In the genomic region with DNA sequence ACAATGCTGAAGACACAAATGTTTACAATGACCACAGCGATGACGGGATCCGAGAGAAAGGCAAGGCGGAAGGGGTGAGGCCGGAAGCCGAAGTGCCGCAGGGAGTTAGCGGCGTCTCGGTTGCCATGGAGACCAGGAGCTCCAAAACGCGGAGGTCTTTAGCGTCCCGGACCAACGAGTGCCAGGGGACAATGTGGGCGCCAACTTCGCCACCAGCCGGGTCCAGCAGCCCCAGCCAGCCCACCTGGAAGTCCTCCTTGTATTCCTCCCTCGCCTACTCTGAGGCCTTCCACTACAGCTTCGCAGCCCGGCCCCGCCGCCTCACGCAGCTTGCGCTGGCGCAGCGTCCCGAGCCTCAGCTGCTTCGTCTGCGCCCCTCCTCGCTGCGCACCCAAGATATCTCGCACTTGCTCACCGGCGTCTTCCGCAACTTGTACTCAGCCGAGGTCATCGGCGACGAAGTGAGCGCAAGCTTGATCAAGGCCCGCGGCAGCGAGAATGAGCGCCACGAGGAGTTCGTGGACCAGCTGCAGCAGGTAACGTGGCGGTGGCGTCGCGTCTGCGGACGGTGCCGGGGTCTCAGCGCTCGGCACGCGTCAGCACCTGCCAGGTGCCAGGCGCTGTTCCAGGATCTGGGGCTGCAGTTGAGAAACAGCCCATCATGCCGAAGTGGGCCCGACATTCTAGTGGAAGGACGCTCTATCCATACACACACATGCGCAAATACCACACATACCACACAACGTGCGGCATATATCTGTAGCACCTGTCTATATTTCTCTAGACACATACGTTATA, we compare ENCODE assay signal across 1 cellular context.
TF ChIP-seq lines count a peak whose summit lies in the region.

A gene with protein sequence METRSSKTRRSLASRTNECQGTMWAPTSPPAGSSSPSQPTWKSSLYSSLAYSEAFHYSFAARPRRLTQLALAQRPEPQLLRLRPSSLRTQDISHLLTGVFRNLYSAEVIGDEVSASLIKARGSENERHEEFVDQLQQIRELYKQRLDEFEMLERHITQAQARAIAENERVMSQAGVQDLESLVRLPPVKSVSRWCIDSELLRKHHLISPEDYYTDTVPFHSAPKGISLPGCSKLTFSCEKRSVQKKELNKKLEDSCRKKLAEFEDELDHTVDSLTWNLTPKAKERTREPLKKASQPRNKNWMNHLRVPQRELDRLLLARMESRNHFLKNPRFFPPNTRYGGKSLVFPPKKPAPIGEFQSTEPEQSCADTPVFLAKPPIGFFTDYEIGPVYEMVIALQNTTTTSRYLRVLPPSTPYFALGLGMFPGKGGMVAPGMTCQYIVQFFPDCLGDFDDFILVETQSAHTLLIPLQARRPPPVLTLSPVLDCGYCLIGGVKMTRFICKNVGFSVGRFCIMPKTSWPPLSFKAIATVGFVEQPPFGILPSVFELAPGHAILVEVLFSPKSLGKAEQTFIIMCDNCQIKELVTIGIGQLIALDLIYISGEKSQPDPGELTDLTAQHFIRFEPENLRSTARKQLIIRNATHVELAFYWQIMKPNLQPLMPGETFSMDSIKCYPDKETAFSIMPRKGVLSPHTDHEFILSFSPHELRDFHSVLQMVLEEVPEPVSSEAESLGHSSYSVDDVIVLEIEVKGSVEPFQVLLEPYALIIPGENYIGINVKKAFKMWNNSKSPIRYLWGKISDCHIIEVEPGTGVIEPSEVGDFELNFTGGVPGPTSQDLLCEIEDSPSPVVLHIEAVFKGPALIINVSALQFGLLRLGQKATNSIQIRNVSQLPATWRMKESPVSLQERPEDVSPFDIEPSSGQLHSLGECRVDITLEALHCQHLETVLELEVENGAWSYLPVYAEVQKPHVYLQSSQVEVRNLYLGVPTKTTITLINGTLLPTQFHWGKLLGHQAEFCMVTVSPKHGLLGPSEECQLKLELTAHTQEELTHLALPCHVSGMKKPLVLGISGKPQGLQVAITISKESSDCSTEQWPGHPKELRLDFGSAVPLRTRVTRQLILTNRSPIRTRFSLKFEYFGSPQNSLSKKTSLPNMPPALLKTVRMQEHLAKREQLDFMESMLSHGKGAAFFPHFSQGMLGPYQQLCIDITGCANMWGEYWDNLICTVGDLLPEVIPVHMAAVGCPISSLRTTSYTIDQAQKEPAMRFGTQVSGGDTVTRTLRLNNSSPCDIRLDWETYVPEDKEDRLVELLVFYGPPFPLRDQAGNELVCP (N-terminal part only) (plus strand): TSS at position 108 of the 798 bp plus-strand sequence. CDS start 18 bp downstream, at position 126.

TF ChIP-seq in WTC11, 78 proteins besides CTCF, POLR2A, EP300 and RAD21 (continued from another document and continues in another):
- TF ChIP-seq ZNF423 (CRISPR knock-in tag; IDR thresholded peaks at IDR 0.05) = no peak
- TF ChIP-seq, protein P1, sequence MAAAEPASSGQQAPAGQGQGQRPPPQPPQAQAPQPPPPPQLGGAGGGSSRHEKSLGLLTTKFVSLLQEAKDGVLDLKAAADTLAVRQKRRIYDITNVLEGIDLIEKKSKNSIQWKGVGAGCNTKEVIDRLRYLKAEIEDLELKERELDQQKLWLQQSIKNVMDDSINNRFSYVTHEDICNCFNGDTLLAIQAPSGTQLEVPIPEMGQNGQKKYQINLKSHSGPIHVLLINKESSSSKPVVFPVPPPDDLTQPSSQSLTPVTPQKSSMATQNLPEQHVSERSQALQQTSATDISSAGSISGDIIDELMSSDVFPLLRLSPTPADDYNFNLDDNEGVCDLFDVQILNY (CRISPR knock-in tag; IDR thresholded peaks at IDR 0.05) = peak; percentile 85
- TF ChIP-seq, protein P2, sequence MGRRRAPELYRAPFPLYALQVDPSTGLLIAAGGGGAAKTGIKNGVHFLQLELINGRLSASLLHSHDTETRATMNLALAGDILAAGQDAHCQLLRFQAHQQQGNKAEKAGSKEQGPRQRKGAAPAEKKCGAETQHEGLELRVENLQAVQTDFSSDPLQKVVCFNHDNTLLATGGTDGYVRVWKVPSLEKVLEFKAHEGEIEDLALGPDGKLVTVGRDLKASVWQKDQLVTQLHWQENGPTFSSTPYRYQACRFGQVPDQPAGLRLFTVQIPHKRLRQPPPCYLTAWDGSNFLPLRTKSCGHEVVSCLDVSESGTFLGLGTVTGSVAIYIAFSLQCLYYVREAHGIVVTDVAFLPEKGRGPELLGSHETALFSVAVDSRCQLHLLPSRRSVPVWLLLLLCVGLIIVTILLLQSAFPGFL (CRISPR knock-in tag; IDR thresholded peaks at IDR 0.05; ENCODE audit: borderline replicate concordance) = no peak
- TF ChIP-seq, protein P3, sequence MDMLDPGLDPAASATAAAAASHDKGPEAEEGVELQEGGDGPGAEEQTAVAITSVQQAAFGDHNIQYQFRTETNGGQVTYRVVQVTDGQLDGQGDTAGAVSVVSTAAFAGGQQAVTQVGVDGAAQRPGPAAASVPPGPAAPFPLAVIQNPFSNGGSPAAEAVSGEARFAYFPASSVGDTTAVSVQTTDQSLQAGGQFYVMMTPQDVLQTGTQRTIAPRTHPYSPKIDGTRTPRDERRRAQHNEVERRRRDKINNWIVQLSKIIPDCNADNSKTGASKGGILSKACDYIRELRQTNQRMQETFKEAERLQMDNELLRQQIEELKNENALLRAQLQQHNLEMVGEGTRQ (CRISPR knock-in tag; IDR thresholded peaks at IDR 0.05) = no peak
- TF ChIP-seq, protein P4, sequence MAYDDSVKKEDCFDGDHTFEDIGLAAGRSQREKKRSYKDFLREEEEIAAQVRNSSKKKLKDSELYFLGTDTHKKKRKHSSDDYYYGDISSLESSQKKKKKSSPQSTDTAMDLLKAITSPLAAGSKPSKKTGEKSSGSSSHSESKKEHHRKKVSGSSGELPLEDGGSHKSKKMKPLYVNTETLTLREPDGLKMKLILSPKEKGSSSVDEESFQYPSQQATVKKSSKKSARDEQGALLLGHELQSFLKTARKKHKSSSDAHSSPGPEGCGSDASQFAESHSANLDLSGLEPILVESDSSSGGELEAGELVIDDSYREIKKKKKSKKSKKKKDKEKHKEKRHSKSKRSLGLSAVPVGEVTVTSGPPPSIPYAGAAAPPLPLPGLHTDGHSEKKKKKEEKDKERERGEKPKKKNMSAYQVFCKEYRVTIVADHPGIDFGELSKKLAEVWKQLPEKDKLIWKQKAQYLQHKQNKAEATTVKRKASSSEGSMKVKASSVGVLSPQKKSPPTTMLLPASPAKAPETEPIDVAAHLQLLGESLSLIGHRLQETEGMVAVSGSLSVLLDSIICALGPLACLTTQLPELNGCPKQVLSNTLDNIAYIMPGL (CRISPR knock-in tag; IDR thresholded peaks at IDR 0.05) = peak; percentile 73
- peak; percentile 96 for TF ChIP-seq ZNF232 (CRISPR knock-in tag; IDR thresholded peaks at IDR 0.05)
- TF ChIP-seq, protein P5, sequence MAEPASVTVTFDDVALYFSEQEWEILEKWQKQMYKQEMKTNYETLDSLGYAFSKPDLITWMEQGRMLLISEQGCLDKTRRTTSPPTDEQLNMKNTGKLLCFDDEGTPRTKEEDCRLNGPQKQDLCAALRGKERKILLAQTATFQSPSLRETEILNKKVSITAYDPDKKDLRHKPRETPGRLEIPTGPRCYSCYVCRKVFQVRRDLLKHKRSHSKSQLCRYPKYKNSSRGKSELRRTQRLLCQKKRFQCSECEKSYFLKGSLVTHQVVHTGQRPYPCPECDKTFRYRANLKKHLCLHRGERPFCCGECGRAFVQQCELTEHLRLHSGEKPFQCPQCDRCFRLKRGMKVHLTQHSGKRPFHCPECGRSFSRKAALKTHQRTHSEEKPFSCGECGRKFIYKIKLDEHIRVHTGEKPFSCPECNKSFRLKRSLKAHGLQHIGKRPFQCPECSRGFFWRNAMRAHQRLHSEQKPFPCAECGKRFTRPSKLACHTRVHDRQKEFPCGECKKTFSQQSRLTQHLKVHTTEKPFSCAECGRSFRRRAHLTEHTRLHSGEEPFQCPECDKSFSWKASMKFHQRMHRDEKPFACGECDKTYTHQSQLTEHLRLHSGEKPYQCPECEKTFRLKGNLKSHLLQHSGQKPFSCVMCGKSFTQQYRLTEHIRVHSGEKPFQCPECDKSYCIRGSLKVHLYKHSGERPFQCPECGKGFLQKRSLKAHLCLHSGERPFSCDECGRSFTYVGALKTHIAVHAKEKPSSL (CRISPR knock-in tag; conservative IDR thresholded peaks at IDR 0.05) = no peak
- TF ChIP-seq ZNF121 (CRISPR knock-in tag; IDR thresholded peaks at IDR 0.05) = no peak
- TF ChIP-seq, protein P6, sequence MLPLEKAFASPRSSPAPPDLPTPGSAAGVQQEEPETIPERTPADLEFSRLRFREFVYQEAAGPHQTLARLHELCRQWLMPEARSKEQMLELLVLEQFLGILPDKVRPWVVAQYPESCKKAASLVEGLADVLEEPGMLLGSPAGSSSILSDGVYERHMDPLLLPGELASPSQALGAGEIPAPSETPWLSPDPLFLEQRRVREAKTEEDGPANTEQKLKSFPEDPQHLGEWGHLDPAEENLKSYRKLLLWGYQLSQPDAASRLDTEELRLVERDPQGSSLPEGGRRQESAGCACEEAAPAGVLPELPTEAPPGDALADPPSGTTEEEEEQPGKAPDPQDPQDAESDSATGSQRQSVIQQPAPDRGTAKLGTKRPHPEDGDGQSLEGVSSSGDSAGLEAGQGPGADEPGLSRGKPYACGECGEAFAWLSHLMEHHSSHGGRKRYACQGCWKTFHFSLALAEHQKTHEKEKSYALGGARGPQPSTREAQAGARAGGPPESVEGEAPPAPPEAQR (CRISPR knock-in tag; IDR thresholded peaks at IDR 0.05) = no peak
- peak; percentile 77; the same call in 1 of the 2 replicates for TF ChIP-seq ZNF219 (CRISPR knock-in tag; IDR thresholded peaks at IDR 0.05; ENCODE audit: borderline replicate concordance)
- peak; percentile 92 for TF ChIP-seq ZNF138 (CRISPR knock-in tag; conservative IDR thresholded peaks at IDR 0.05)
- no peak for TF ChIP-seq ZNF671 (CRISPR knock-in tag; IDR thresholded peaks at IDR 0.05)
- peak; percentile 91 for TF ChIP-seq TEAD1 (CRISPR knock-in tag; IDR thresholded peaks at IDR 0.05)
- TF ChIP-seq, protein P7, sequence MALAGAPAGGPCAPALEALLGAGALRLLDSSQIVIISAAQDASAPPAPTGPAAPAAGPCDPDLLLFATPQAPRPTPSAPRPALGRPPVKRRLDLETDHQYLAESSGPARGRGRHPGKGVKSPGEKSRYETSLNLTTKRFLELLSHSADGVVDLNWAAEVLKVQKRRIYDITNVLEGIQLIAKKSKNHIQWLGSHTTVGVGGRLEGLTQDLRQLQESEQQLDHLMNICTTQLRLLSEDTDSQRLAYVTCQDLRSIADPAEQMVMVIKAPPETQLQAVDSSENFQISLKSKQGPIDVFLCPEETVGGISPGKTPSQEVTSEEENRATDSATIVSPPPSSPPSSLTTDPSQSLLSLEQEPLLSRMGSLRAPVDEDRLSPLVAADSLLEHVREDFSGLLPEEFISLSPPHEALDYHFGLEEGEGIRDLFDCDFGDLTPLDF (CRISPR knock-in tag; IDR thresholded peaks at IDR 0.05) = 0 out of 2 replicates have a peak, but pooled peaks have one; percentile 90
- TF ChIP-seq, protein P8, sequence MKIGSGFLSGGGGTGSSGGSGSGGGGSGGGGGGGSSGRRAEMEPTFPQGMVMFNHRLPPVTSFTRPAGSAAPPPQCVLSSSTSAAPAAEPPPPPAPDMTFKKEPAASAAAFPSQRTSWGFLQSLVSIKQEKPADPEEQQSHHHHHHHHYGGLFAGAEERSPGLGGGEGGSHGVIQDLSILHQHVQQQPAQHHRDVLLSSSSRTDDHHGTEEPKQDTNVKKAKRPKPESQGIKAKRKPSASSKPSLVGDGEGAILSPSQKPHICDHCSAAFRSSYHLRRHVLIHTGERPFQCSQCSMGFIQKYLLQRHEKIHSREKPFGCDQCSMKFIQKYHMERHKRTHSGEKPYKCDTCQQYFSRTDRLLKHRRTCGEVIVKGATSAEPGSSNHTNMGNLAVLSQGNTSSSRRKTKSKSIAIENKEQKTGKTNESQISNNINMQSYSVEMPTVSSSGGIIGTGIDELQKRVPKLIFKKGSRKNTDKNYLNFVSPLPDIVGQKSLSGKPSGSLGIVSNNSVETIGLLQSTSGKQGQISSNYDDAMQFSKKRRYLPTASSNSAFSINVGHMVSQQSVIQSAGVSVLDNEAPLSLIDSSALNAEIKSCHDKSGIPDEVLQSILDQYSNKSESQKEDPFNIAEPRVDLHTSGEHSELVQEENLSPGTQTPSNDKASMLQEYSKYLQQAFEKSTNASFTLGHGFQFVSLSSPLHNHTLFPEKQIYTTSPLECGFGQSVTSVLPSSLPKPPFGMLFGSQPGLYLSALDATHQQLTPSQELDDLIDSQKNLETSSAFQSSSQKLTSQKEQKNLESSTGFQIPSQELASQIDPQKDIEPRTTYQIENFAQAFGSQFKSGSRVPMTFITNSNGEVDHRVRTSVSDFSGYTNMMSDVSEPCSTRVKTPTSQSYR (CRISPR knock-in tag; IDR thresholded peaks at IDR 0.05) = peak; percentile 78
- TF ChIP-seq, protein P9, sequence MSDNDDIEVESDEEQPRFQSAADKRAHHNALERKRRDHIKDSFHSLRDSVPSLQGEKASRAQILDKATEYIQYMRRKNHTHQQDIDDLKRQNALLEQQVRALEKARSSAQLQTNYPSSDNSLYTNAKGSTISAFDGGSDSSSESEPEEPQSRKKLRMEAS (CRISPR knock-in tag; IDR thresholded peaks at IDR 0.05) = peak; percentile 99
- TF ChIP-seq, protein P10, sequence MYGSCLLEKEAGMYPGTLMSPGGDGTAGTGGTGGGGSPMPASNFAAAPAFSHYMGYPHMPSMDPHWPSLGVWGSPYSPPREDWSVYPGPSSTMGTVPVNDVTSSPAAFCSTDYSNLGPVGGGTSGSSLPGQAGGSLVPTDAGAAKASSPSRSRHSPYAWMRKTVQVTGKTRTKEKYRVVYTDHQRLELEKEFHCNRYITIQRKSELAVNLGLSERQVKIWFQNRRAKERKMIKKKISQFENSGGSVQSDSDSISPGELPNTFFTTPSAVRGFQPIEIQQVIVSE (CRISPR knock-in tag; IDR thresholded peaks at IDR 0.05; ENCODE audit: borderline replicate concordance) = no peak
- peak; percentile 97; the same call in 1 of the 2 replicates for TF ChIP-seq MYBL2 (CRISPR knock-in tag; IDR thresholded peaks at IDR 0.05)
- no peak for TF ChIP-seq SOX15 (CRISPR knock-in tag; IDR thresholded peaks at IDR 0.05)
- TF ChIP-seq, protein P11, sequence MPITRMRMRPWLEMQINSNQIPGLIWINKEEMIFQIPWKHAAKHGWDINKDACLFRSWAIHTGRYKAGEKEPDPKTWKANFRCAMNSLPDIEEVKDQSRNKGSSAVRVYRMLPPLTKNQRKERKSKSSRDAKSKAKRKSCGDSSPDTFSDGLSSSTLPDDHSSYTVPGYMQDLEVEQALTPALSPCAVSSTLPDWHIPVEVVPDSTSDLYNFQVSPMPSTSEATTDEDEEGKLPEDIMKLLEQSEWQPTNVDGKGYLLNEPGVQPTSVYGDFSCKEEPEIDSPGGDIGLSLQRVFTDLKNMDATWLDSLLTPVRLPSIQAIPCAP (CRISPR knock-in tag; IDR thresholded peaks at IDR 0.05) = peak; percentile 96
- no peak for TF ChIP-seq GABPB1 (CRISPR knock-in tag; IDR thresholded peaks at IDR 0.05)
- peak; percentile 71; the same call in 1 of the 2 replicates for TF ChIP-seq ZNF317 (CRISPR knock-in tag; IDR thresholded peaks at IDR 0.05; ENCODE audit: borderline replicate concordance, low read depth)
- TF ChIP-seq ETV6 (CRISPR knock-in tag; IDR thresholded peaks at IDR 0.05) = peak; percentile 93; the same call in 1 of the 2 replicates
- peak; percentile 93; the same call in 1 of the 2 replicates for TF ChIP-seq TCF7 (CRISPR knock-in tag; IDR thresholded peaks at IDR 0.05; ENCODE audit: low read depth)
- peak; percentile 84; the same call in 1 of the 2 replicates for TF ChIP-seq IRF2 (CRISPR knock-in tag; IDR thresholded peaks at IDR 0.05; ENCODE audit: borderline replicate concordance, low read depth)
- TF ChIP-seq GTF2I (CRISPR knock-in tag; conservative IDR thresholded peaks at IDR 0.05) = no peak
- no peak for TF ChIP-seq NFATC4 (CRISPR knock-in tag; IDR thresholded peaks at IDR 0.05)
